15 cellular contexts compared by ENCODE assay signal in the genomic region with DNA sequence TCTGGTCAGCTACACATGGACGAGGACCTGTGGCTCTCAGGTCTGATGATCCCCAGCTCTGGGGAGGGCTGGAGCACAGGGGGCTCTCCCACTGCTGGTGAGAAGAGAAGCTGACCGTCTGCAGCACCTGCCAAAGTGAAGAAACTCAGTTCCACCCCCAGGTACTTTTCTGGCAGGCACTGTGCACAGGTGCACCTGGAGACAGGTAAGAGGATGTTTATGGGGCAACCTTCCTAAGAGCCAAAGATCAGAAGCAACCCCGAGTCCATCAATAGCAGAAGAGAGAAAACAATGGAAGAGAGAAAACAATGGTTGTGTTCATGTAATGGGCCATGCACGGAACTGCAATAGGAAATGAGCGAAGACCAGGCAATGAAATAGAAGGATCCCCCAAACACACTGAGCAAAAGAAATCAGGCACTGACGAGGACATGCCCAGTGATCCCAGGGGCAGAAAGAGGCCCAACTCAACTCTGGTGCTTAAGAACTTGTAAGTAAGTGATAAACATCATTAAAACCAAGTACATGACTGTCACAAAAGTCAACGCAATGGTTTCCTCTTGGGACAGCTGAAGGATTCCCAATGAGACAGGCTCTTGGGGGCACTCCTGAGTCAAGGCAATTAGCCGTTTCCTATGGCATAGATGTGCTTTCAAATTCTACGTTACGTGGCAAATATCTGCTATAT.
A peak's percentile ranks its signal among the peaks of the same experiment; 100 is the strongest.
DNase-seq lines count a peak whose midpoint lies in the region; ATAC-seq and TF ChIP-seq lines count a peak whose summit lies in the region.
"Had no signal": no experiment of that assay in that cellular context is flagged by ENCODE, and none has a peak within 500 bp of the region (broad histone marks: within the 10 kb centered on the region; RNA-seq: fewer than 3 reads in every experiment).

No MANE protein-coding gene starts in this region.

- no peak for ATAC-seq in GM18909 (IDR thresholded peaks at IDR 0.05; ENCODE audit: poor library complexity, unreplicated experiment)
- ATAC-seq: GM23338 had no signal

- no peak overlapping the region for H3K27ac ChIP-seq in endodermal cell (ENCODE audit: low read depth, low read length)
- H3K27ac ChIP-seq: BLaER1 had no signal

- H3K27me3 Mint-ChIP-seq in endodermal cell (ENCODE audit: insufficient read depth): peaks cover 3% of the 10 kb centered on the region
- peaks cover 14% of the 10 kb centered on the region for H3K27me3 Mint-ChIP-seq in progenitor cell of endocrine pancreas

- no peak overlapping the region for H3K4me3 Mint-ChIP-seq in endodermal cell
- H3K4me3 Mint-ChIP-seq in progenitor cell of endocrine pancreas (ENCODE audit: low read depth): no peak overlapping the region
- H3K4me3 Mint-ChIP-seq: CD8-positive, alpha-beta memory T cell; GM23338 had no signal

- no peaks in the 10 kb centered on the region for H3K4me1 ChIP-seq in endodermal cell (ENCODE audit: control insufficient read depth, insufficient read depth, low read length)

- H3K27me3 ChIP-seq in H7 (ENCODE audit: control insufficient read depth, insufficient read depth, low read length) (no peaks in the 10 kb centered on the region), endodermal cell (ENCODE audit: control insufficient read depth, insufficient read depth, low read length, poor library complexity, severe bottlenecking) (no peaks in the 10 kb centered on the region)
- H3K27me3 ChIP-seq: BLaER1 had no signal

- no peaks in the 10 kb centered on the region for H3K36me3 Mint-ChIP-seq in endodermal cell (ENCODE audit: low read depth)
- H3K36me3 Mint-ChIP-seq in progenitor cell of endocrine pancreas (ENCODE audit: insufficient read depth): no peaks in the 10 kb centered on the region
- H3K36me3 Mint-ChIP-seq: CD8-positive, alpha-beta memory T cell had no signal

- H3K9ac ChIP-seq in endodermal cell (ENCODE audit: extremely low read depth, low read length, poor library complexity, severe bottlenecking): no peak overlapping the region
- H3K9ac ChIP-seq: BLaER1 had no signal

- no peaks in the 10 kb centered on the region for H3K36me3 ChIP-seq in H7 (replicated peaks; ENCODE audit: control insufficient read depth, insufficient read depth, low read length)
- H3K36me3 ChIP-seq in endodermal cell (ENCODE audit: control insufficient read depth, insufficient read depth, low read length): no peaks in the 10 kb centered on the region
- H3K36me3 ChIP-seq: BLaER1 had no signal

- H3K4me1 Mint-ChIP-seq in endodermal cell (peaks cover 7% of the 10 kb centered on the region), progenitor cell of endocrine pancreas (ENCODE audit: low read depth) (no peaks in the 10 kb centered on the region)
- H3K4me1 Mint-ChIP-seq: CD8-positive, alpha-beta memory T cell; GM23338 had no signal

- DNase-seq in D341Med (ENCODE audit: low spot score) (peak; percentile 1), H7 (peak; percentile 13), endodermal cell (peak; percentile 19), progenitor cell of endocrine pancreas (ENCODE audit: low spot score, unreplicated experiment) (peak; percentile 1), T-helper 2 cell (no peak), NOMO-1 treated with DMSO at 0.1 percent for 48 hours (lab: John Stamatoyannopoulos, UW; ENCODE audit: unreplicated experiment) (no peak)
- DNase-seq: NCI-H1092, NCI-H1694 treated with DMSO at 0.1 percent for 48 hours, NCI-H446, NCI-H748 treated with DMSO at 0.1 percent for 48 hours, Right ventricle myocardium superior had no signal

- H3K4me3 ChIP-seq in H7 (ENCODE audit: insufficient read depth, low read depth, low read length) (no peak overlapping the region), endodermal cell (ENCODE audit: low read length) (no peak overlapping the region)
- H3K4me3 ChIP-seq: BLaER1, GM23338 had no signal

- H3K9me3 Mint-ChIP-seq in endodermal cell (no peaks in the 10 kb centered on the region), progenitor cell of endocrine pancreas (ENCODE audit: low read depth) (no peaks in the 10 kb centered on the region)
- H3K9me3 Mint-ChIP-seq: CD8-positive, alpha-beta memory T cell had no signal

- WGBS in endodermal cell (ENCODE audit: insufficient coverage in 1 of 2, insufficient read length in 1 of 2), 2 experiments: 89 to 92% methylated on average over 4 to 10 of the region's 10 CpGs

- H3K27ac Mint-ChIP-seq in endodermal cell: no peak overlapping the region
- no peak overlapping the region for H3K27ac Mint-ChIP-seq in progenitor cell of endocrine pancreas
- H3K27ac Mint-ChIP-seq: CD8-positive, alpha-beta memory T cell; GM23338 had no signal

- TF ChIP-seq CTCF in endodermal cell (conservative IDR thresholded peaks at IDR 0.05) (no peak), progenitor cell of endocrine pancreas (IDR thresholded peaks at IDR 0.05; ENCODE audit: unreplicated experiment) (no peak)

- no peaks in the 10 kb centered on the region for H3K9me3 ChIP-seq in endodermal cell (ENCODE audit: control insufficient read depth, low read length)
- H3K9me3 ChIP-seq: BLaER1 had no signal

Comparison
In these comparisons a context has a peak if more than half of its experiments do, and no peak if none do; other contexts are left out.
1. DNase-seq: peak in D341Med (single experiment), H7 (single experiment), endodermal cell (single experiment) and progenitor cell of endocrine pancreas (single experiment); none in T-helper 2 cell (0 of 5) and NOMO-1 treated with DMSO at 0.1 percent for 48 hours (single experiment).